In genomic region chr17:73803867-73804539, GRCh38 we compare ENCODE assay signal across 1 cellular context.
TF ChIP-seq lines count a peak whose summit lies in the region.

No MANE protein-coding gene starts in this region.

TF ChIP-seq in GM23338, 12 proteins besides CTCF, POLR2A, EP300 and RAD21 (continued from another document):
- no peak for TF ChIP-seq ZNF462 (CRISPR knock-in tag; IDR thresholded peaks at IDR 0.05)
- no peak for TF ChIP-seq CREB1 (CRISPR knock-in tag; IDR thresholded peaks at IDR 0.05; ENCODE audit: low read depth)
- no peak for TF ChIP-seq STAT1 (IDR thresholded peaks at IDR 0.05; ENCODE audit: unreplicated experiment)
- TF ChIP-seq REST (IDR thresholded peaks at IDR 0.05; ENCODE audit: unreplicated experiment), result no peak
- TF ChIP-seq ZNF114 (CRISPR knock-in tag; IDR thresholded peaks at IDR 0.05), result no peak
- no peak for TF ChIP-seq EZH2phosphoT487 (IDR thresholded peaks at IDR 0.05; ENCODE audit: unreplicated experiment)
- no peak for TF ChIP-seq ETS1 (IDR thresholded peaks at IDR 0.05)
- TF ChIP-seq EZH2 (IDR thresholded peaks at IDR 0.05; ENCODE audit: low read depth, unreplicated experiment), result no peak
- no peak for TF ChIP-seq JUNB (IDR thresholded peaks at IDR 0.05; ENCODE audit: unreplicated experiment)
- no peak for TF ChIP-seq POLR2AphosphoS5 (IDR thresholded peaks at IDR 0.05; ENCODE audit: low read depth)
- no peak for TF ChIP-seq NANOG (IDR thresholded peaks at IDR 0.05; ENCODE audit: borderline replicate concordance)
